In the genomic region with DNA sequence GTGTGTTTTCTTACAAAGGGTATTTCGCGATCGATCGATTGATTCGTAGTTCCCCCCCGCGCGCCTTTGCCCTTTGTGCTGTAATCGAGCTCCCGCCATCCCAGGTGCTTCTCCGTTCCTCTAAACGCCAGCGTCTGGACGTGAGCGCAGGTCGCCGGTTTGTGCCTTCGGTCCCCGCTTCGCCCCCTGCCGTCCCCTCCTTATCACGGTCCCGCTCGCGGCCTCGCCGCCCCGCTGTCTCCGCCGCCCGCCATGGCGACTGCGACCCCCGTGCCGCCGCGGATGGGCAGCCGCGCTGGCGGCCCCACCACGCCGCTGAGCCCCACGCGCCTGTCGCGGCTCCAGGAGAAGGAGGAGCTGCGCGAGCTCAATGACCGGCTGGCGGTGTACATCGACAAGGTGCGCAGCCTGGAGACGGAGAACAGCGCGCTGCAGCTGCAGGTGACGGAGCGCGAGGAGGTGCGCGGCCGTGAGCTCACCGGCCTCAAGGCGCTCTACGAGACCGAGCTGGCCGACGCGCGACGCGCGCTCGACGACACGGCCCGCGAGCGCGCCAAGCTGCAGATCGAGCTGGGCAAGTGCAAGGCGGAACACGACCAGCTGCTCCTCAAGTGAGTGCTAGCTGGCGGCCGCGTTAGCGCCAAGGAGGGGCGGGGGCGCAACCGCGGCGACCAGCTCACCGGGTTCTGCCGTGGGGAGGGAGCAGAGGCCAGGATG, we compare ENCODE assay signal across 8 cellular contexts. TPM values are rescaled to one million over a fixed set of nuclear protein-coding genes. Genes with fewer than 3 reads are reported as not detected.
DNase-seq lines count a peak whose midpoint lies in the region; ATAC-seq and TF ChIP-seq lines count a peak whose summit lies in the region.

No MANE protein-coding gene starts in this region.

- H3K36me3 Mint-ChIP-seq in neural crest cell (ENCODE audit: low read depth): peaks cover 18% of the 10 kb centered on the region

- peaks cover 5% of the 10 kb centered on the region for H3K27me3 Mint-ChIP-seq in neural crest cell (ENCODE audit: low read depth)

- ATAC-seq in HG02938 (IDR thresholded peaks at IDR 0.05; ENCODE audit: unreplicated experiment) (peak; percentile 6), foreskin keratinocyte (peak; percentile 57)

- no peaks in the 10 kb centered on the region for H3K9me3 Mint-ChIP-seq in neural crest cell

- H3K9ac ChIP-seq in stomach smooth muscle (ENCODE audit: low read length in 2 of 2): peak overlapping the region; percentile 42 to 66

- H3K9me3 ChIP-seq in stomach smooth muscle (ENCODE audit: control insufficient read depth in 2 of 2, low read length in 2 of 2): no peaks in the 10 kb centered on the region

- peaks cover 32% of the 10 kb centered on the region for H3K4me1 Mint-ChIP-seq in neural crest cell

- H3K27me3 ChIP-seq in foreskin keratinocyte (no peaks in the 10 kb centered on the region), stomach smooth muscle (ENCODE audit: control insufficient read depth in 1 of 2, insufficient read depth in 2 of 2, low read length in 2 of 2) (no peaks in the 10 kb centered on the region)

- no peaks in the 10 kb centered on the region for H3K36me3 ChIP-seq in stomach smooth muscle (ENCODE audit: control insufficient read depth in 2 of 2, insufficient read depth in 2 of 2, low read length in 2 of 2)

- H3K27ac Mint-ChIP-seq in neural crest cell (ENCODE audit: unreplicated experiment): peak overlapping the region; percentile 100

- peak overlapping the region; percentile 98 for H3K4me3 Mint-ChIP-seq in neural crest cell

- TF ChIP-seq CTCF in foreskin keratinocyte (conservative IDR thresholded peaks at IDR 0.05): peak; percentile 36
- peak; percentile 37 for TF ChIP-seq CTCF in neural crest cell (conservative IDR thresholded peaks at IDR 0.05)

- peak overlapping the region; percentile 54 for H3K27ac ChIP-seq in foreskin keratinocyte
- peak overlapping the region; percentile 31 for H3K27ac ChIP-seq in stomach smooth muscle (ENCODE audit: low read length)

- peak; percentile 18 to 30 for DNase-seq in NCI-H2081 (lab: John Stamatoyannopoulos, UW)
- DNase-seq in NCI-H2081 treated with DMSO at 0.1 percent for 48 hours (lab: John Stamatoyannopoulos, UW): no peak
- DNase-seq in activated gamma-delta T cell (lab: John Stamatoyannopoulos, UW): peak; percentile 47
- DNase-seq in foreskin keratinocyte: peak; percentile 59 to 75
- DNase-seq in neural crest cell (ENCODE audit: low read depth, low spot score): no peak

- H3K4me1 ChIP-seq in foreskin keratinocyte (peaks cover 8% of the 10 kb centered on the region), stomach smooth muscle (ENCODE audit: control insufficient read depth, insufficient read depth, low read length) (peaks cover 13% of the 10 kb centered on the region)

- peak overlapping the region; percentile 87 for H3K4me3 ChIP-seq in stomach smooth muscle (ENCODE audit: low read length in 2 of 2)

TF ChIP-seq in PFSK-1, 5 proteins besides CTCF, POLR2A, EP300 and RAD21:
- TF ChIP-seq TAF1 (IDR thresholded peaks at IDR 0.05; ENCODE audit: borderline replicate concordance, insufficient read depth, low read length): no peak
- no peak for TF ChIP-seq SIN3A (IDR thresholded peaks at IDR 0.05; ENCODE audit: borderline replicate concordance, insufficient read depth, low read length)
- peak; percentile 31 for TF ChIP-seq FOXP2 (optimal IDR thresholded peaks at IDR 0.05; ENCODE audit: borderline replicate concordance, extremely low read depth, extremely low read length, insufficient read depth)

RNA-seq across cellular contexts. Expression of gene LMNB1, which starts 0.5 kb away (rescaled TPM):
- 70.9 TPM for polyA plus RNA-seq in PFSK-1 (2012; ENCODE audit: insufficient read length, low read depth)
- total RNA-seq in foreskin keratinocyte (53.5 and 63.8 TPM in 2 replicates), neural crest cell (359 and 362 TPM in 2 replicates)
- 20.2 and 29.6 TPM in 2 replicates for polyA plus RNA-seq in foreskin keratinocyte

Comparison
In these comparisons a context has a peak if more than half of its experiments do, and no peak if none do; other contexts are left out.
1. DNase-seq: peak in NCI-H2081 (2 of 2), activated gamma-delta T cell (single experiment) and foreskin keratinocyte (2 of 2); none in NCI-H2081 treated with DMSO at 0.1 percent for 48 hours (single experiment) and neural crest cell (single experiment).